Comparison of ENCODE assay signal across 12 cellular contexts in genomic region chr6:33423777-33424176, GRCh38. TPM values are rescaled to one million over a fixed set of nuclear protein-coding genes. Genes with fewer than 3 reads are reported as not detected.
DNase-seq lines count a peak whose midpoint lies in the region; ATAC-seq, FAIRE-seq and TF ChIP-seq lines count a peak whose summit lies in the region.
"Had no signal": no experiment of that assay in that cellular context is flagged by ENCODE, and none has a peak within 500 bp of the region (broad histone marks: within the 10 kb centered on the region; RNA-seq: fewer than 3 reads in every experiment).

No MANE protein-coding gene starts in this region.

- CTCF ChIA-PET in K562 (lab: Yijun Ruan, JAX; ENCODE audit: low intra/inter-chr PET ratio) = no interaction called here

- H4K20me1 ChIP-seq in GM23338 (replicated peaks; ENCODE audit: insufficient read depth) (no peaks in the 10 kb centered on the region; the same call in 1 of the 2 replicates), K562 (replicated peaks; ENCODE audit: control insufficient read depth, insufficient read depth, low read length) (no peaks in the 10 kb centered on the region), neural progenitor cell (ENCODE audit: low read depth) (peaks cover 23% of the 10 kb centered on the region)

- in situ Hi-C loops in K562 (cut with MboI) = no loop called here

- H3K27ac Mint-ChIP-seq in CD14-positive monocyte = no peak overlapping the region
- 0 out of 2 replicates have a peak overlapping the region, but pooled peaks have one; percentile 81 for H3K27ac Mint-ChIP-seq in GM23338
- H3K27ac Mint-ChIP-seq in neural progenitor cell = peak overlapping the region; percentile 17

- no peaks in the 10 kb centered on the region for H3K36me3 ChIP-seq in GM23338 (ENCODE audit: insufficient read depth)
- no peaks in the 10 kb centered on the region for H3K36me3 ChIP-seq in K562 (ENCODE audit: control insufficient read depth, insufficient read depth, low read length)
- H3K36me3 ChIP-seq in neural progenitor cell = no peaks in the 10 kb centered on the region
- H3K36me3 ChIP-seq: SJSA1 had no signal

- DNase-seq in CD14-positive monocyte (ENCODE audit: low spot score) = peak; percentile 24
- no peak for DNase-seq in GM23338 (ENCODE audit: low spot score)
- DNase-seq in K562 (ENCODE audit: extremely low read depth in 1 of 4, low spot score in 3 of 4) = no peak
- DNase-seq in neural progenitor cell (ENCODE audit: low spot score) = no peak
- DNase-seq in MV-4-11 (lab: John Stamatoyannopoulos, UW) = no peak
- DNase-seq in superior temporal gyrus (ENCODE audit: extremely low spot score) = no peak
- no peak for DNase-seq in SW480 (ENCODE audit: low spot score)
- DNase-seq: posterior cingulate gyrus; stimulated activated CD8-positive, alpha-beta memory T cell treated with anti-CD3 and anti-CD28 coated beads, Interleukin-4, amount 100 ng/mL, for 48 hours had no signal

- no peak overlapping the region for H3K4me3 Mint-ChIP-seq in CD14-positive monocyte
- peak overlapping the region; percentile 90 for H3K4me3 Mint-ChIP-seq in GM23338
- peak overlapping the region; percentile 92 for H3K4me3 Mint-ChIP-seq in neural progenitor cell

- TF ChIP-seq EP300 in K562 (IDR thresholded peaks at IDR 0.05; ENCODE audit: low read length) = no peak

- H3K9me1 ChIP-seq in K562 (ENCODE audit: control insufficient read depth, insufficient read depth, low read length) = no peaks in the 10 kb centered on the region

- peaks cover 16% of the 10 kb centered on the region for H3F3A ChIP-seq in GM23338 (replicated peaks; ENCODE audit: low read depth)
- peaks cover 45% of the 10 kb centered on the region for H3F3A ChIP-seq in neural progenitor cell (ENCODE audit: low read depth)

- H3K27me3 Mint-ChIP-seq in CD14-positive monocyte (ENCODE audit: low read depth in 3 of 3) (peaks cover 9 to 46% (median 25%) of the 10 kb centered on the region in 3 donors), GM23338 (ENCODE audit: insufficient read depth, low read depth, poor library complexity) (peaks cover 23% of the 10 kb centered on the region), neural progenitor cell (ENCODE audit: insufficient read depth, low read depth) (peaks cover 5% of the 10 kb centered on the region)

- 89% methylated on average over 2 of the region's 2 CpGs for WGBS in K562 (ENCODE audit: insufficient coverage, low coverage, missing lambda C conversion rate)

- POLR2A ChIA-PET in K562 (lab: Yijun Ruan, JAX) = interaction anchor here (0.6 to 1.2 kb wide), 2 partner anchors 17 to 49 kb away, joined by 3 read pairs; no protein-coding TSS in a partner anchor

- ATAC-seq in GM23338 (no peak), K562 (no peak), HG03457 (IDR thresholded peaks at IDR 0.05; ENCODE audit: unreplicated experiment) (no peak)

- peak overlapping the region in 1 of 2 experiments; percentile 1; a peak in 1 of 4 replicates for H3K9ac ChIP-seq in K562 (ENCODE audit: insufficient read depth in 1 of 2, low read depth in 2 of 2, low read length in 2 of 2)
- no peak overlapping the region for H3K9ac ChIP-seq in neural progenitor cell

- H3K4me3 ChIP-seq in GM23338 = no peak overlapping the region
- no peak overlapping the region for H3K4me3 ChIP-seq in K562
- H3K4me3 ChIP-seq in neural progenitor cell = no peak overlapping the region
- H3K4me3 ChIP-seq: lung, SJSA1 had no signal

- no peak for TF ChIP-seq POLR2A in K562 (conservative IDR thresholded peaks at IDR 0.05)

- H3K79me2 ChIP-seq in GM23338 (replicated peaks; ENCODE audit: insufficient read depth) (peaks cover 44% of the 10 kb centered on the region), K562 (ENCODE audit: control insufficient read depth, insufficient read depth, low read length) (peaks cover 27% of the 10 kb centered on the region), neural progenitor cell (ENCODE audit: low read depth) (peaks cover 78% of the 10 kb centered on the region)

- BruUV-seq in K562 (replicated peaks; lab: Mats Ljungman, UMichigan) = no TSS peak

- H3K9me3 ChIP-seq in K562 (replicated peaks; ENCODE audit: control insufficient read depth, insufficient read depth, low read depth, low read length) (no peaks in the 10 kb centered on the region), neural progenitor cell (ENCODE audit: low read depth) (no peaks in the 10 kb centered on the region)
- H3K9me3 ChIP-seq: SJSA1 had no signal

- H2AFZ ChIP-seq in GM23338 (no peak overlapping the region), K562 (ENCODE audit: low read depth, low read length) (no peak overlapping the region), neural progenitor cell (replicated peaks) (no peak overlapping the region)

- H3K36me3 Mint-ChIP-seq in CD14-positive monocyte (peaks cover 2 to 8% of the 10 kb centered on the region in 2 donors), GM23338 (ENCODE audit: low read depth) (peaks cover 27% of the 10 kb centered on the region), neural progenitor cell (peaks cover 14% of the 10 kb centered on the region)

- H3K27ac ChIP-seq in GM23338 (ENCODE audit: low read depth) = no peak overlapping the region
- H3K27ac ChIP-seq in K562 (ENCODE audit: extremely low read depth, low read depth, low read length) = no peak overlapping the region
- H3K27ac ChIP-seq in neural progenitor cell = no peak overlapping the region
- H3K27ac ChIP-seq: SJSA1 had no signal

- H3K27me3 ChIP-seq in GM23338 (ENCODE audit: insufficient read depth) (no peaks in the 10 kb centered on the region), K562 (ENCODE audit: control insufficient read depth in 2 of 2, insufficient read depth in 2 of 2, low read length in 2 of 2) (no peaks in the 10 kb centered on the region), neural progenitor cell (no peaks in the 10 kb centered on the region)
- H3K27me3 ChIP-seq: SJSA1 had no signal

- no peaks in the 10 kb centered on the region for H3K9me2 ChIP-seq in GM23338 (ENCODE audit: insufficient read depth)

- H3K4me2 ChIP-seq in GM23338 (no peak overlapping the region), K562 (ENCODE audit: insufficient read depth, low read length) (0 out of 2 replicates have a peak overlapping the region, but pooled peaks have one; percentile 96), neural progenitor cell (no peak overlapping the region)

- H3K9me3 Mint-ChIP-seq in CD14-positive monocyte = peaks cover 0 to 7% (median 0%) of the 10 kb centered on the region in 7 donors
- H3K9me3 Mint-ChIP-seq in GM23338 = no peaks in the 10 kb centered on the region
- no peaks in the 10 kb centered on the region for H3K9me3 Mint-ChIP-seq in neural progenitor cell

- intact Hi-C loops in CD14-positive monocyte (cut with micrococcal nuclease) (no loop called here), K562 (cut with micrococcal nuclease) (loop anchor here (10.0 kb wide), 2 partner anchors 49 to 299 kb away; no protein-coding TSS in a partner anchor)

- no peak for TF ChIP-seq RAD21 in K562 (CRISPR knock-in tag; conservative IDR thresholded peaks at IDR 0.05 in 1 of 2, IDR thresholded peaks at IDR 0.05 in 1 of 2)

- H3K4me1 Mint-ChIP-seq in CD14-positive monocyte (peaks cover 49% of the 10 kb centered on the region), GM23338 (peaks cover 71% of the 10 kb centered on the region), neural progenitor cell (peaks cover 72% of the 10 kb centered on the region)

- TF ChIP-seq CTCF in CD14-positive monocyte (IDR thresholded peaks at IDR 0.05) (no peak), GM23338 (conservative IDR thresholded peaks at IDR 0.05; ENCODE audit: low read depth in 2 of 2) (no peak), K562 (IDR thresholded peaks at IDR 0.05 in 2 of 3, conservative IDR thresholded peaks at IDR 0.05 in 1 of 3; ENCODE audit: insufficient read depth in 2 of 3, low read depth in 1 of 3, low read length in 3 of 3) (no peak), neural progenitor cell (IDR thresholded peaks at IDR 0.05) (no peak)

- H3K4me1 ChIP-seq in GM23338 (ENCODE audit: insufficient read depth) = peaks cover 34% of the 10 kb centered on the region
- H3K4me1 ChIP-seq in K562 (replicated peaks in 1 of 2; ENCODE audit: control insufficient read depth in 2 of 2, insufficient read depth in 2 of 2, low read length in 2 of 2) = peaks cover 45 to 46% of the 10 kb centered on the region in 2 experiments
- peaks cover 40% of the 10 kb centered on the region for H3K4me1 ChIP-seq in neural progenitor cell

- FAIRE-seq in K562 (lab: Jason Lieb, UNC) = no peak

RNA-seq across cellular contexts. Expression of gene SYNGAP1, which starts 3.9 kb away (rescaled TPM):
- polyA plus RNA-seq in CD14-positive monocyte (not detected), GM23338 (2016; fragmentation: Nextera tagmentation; extraction: Ambion mirVana) (12.9 and 13.9 TPM in 2 replicates), K562 (2011; rRNA removed) (4.4 and 8.2 TPM in 2 replicates), K562 (2014; fragmentation: Illumina TruSeq; extraction: Trizol) (13.9 and 14.2 TPM in 2 replicates), K562 (2014; fragmentation: Nextera tagmentation; extraction: Ambion mirVana) (under 1 TPM; 0.01 to 0.06 TPM), K562 (2014; rRNA removed) (14.2 and 14.6 TPM in 2 replicates)
- total RNA-seq in GM23338 (2014; rRNA removed; shearing (Covaris generic)) = 36.9 and 45.0 TPM in 2 replicates
- total RNA-seq in K562 (2011; cell fraction: chromatin; rRNA removed; ENCODE audit: low replicate concordance) = 66.9 and 126 TPM in 2 replicates
- total RNA-seq in K562 (2011; cell fraction: nucleolus; rRNA removed) = 33.0 and 37.9 TPM in 2 replicates
- 43.4 and 59.2 TPM in 2 replicates for total RNA-seq in K562 (2011; cell fraction: nucleoplasm; rRNA removed)
- total RNA-seq in K562 (2014; rRNA removed) (2.5 and 2.9 TPM in 2 replicates), K562 (2014; rRNA removed; fragmentation: Illumina TruSeq; extraction: Trizol) (1.9 and 2.6 TPM in 2 replicates), K562 (2015; rRNA removed; fragmentation: Illumina TruSeq; extraction: Trizol) (3.2 and 3.8 TPM in 2 replicates), K562 (2021) (15.2 and 22.8 TPM in 2 replicates), neural progenitor cell (ENCODE audit: low replicate concordance) (14.1 and 29.7 TPM in 2 replicates)
- polyA plus RNA-seq in K562 (2011; cell fraction: cytosol; rRNA removed) = 2.7 and 2.8 TPM in 2 replicates
- 51.0 and 114 TPM in 2 replicates for polyA plus RNA-seq in K562 (2011; cell fraction: nucleus; rRNA removed)
- 15.7 and 22.6 TPM in 2 replicates for polyA plus RNA-seq in K562 (2012)
- polyA minus RNA-seq in K562 (2011; rRNA and poly(A)+ RNA removed) = 4.1 and 4.2 TPM in 2 replicates
- 3.9 and 4.4 TPM in 2 replicates for polyA minus RNA-seq in K562 (2011; cell fraction: cytosol; rRNA and poly(A)+ RNA removed)
- 10.8 and 12.3 TPM in 2 replicates for polyA minus RNA-seq in K562 (2011; cell fraction: nucleus; rRNA and poly(A)+ RNA removed)

RNA-seq across cellular contexts. Expression of gene CUTA, which starts 5.9 kb away (rescaled TPM):
- polyA plus RNA-seq in CD14-positive monocyte (100 to 1,000 TPM; 153 to 160 TPM), GM23338 (2016; fragmentation: Nextera tagmentation; extraction: Ambion mirVana) (421 and 426 TPM in 2 replicates), K562 (2011; rRNA removed) (166 and 178 TPM in 2 replicates), K562 (2014; fragmentation: Illumina TruSeq; extraction: Trizol) (264 and 434 TPM in 2 replicates), K562 (2014; fragmentation: Nextera tagmentation; extraction: Ambion mirVana) (100 to 1,000 TPM; 653 to 682 TPM), K562 (2014; rRNA removed) (296 and 360 TPM in 2 replicates)
- total RNA-seq in GM23338 (2014; rRNA removed; shearing (Covaris generic)) = 193 and 207 TPM in 2 replicates
- 90.7 and 171 TPM in 2 replicates for total RNA-seq in K562 (2011; cell fraction: chromatin; rRNA removed; ENCODE audit: low replicate concordance)
- 247 and 251 TPM in 2 replicates for total RNA-seq in K562 (2011; cell fraction: nucleolus; rRNA removed)
- 190 and 192 TPM in 2 replicates for total RNA-seq in K562 (2011; cell fraction: nucleoplasm; rRNA removed)
- total RNA-seq in K562 (2014; rRNA removed) (310 and 413 TPM in 2 replicates), K562 (2014; rRNA removed; fragmentation: Illumina TruSeq; extraction: Trizol) (192 and 203 TPM in 2 replicates), K562 (2015; rRNA removed; fragmentation: Illumina TruSeq; extraction: Trizol) (316 and 317 TPM in 2 replicates), K562 (2021) (369 and 372 TPM in 2 replicates), neural progenitor cell (ENCODE audit: low replicate concordance) (118 and 186 TPM in 2 replicates)
- 269 and 458 TPM in 2 replicates for polyA plus RNA-seq in K562 (2011; cell fraction: cytosol; rRNA removed)
- 356 and 369 TPM in 2 replicates for polyA plus RNA-seq in K562 (2011; cell fraction: nucleus; rRNA removed)
- polyA plus RNA-seq in K562 (2012) = 506 and 529 TPM in 2 replicates
- 142 and 158 TPM in 2 replicates for polyA minus RNA-seq in K562 (2011; rRNA and poly(A)+ RNA removed)
- 90.0 and 120 TPM in 2 replicates for polyA minus RNA-seq in K562 (2011; cell fraction: cytosol; rRNA and poly(A)+ RNA removed)
- 56.4 and 86.2 TPM in 2 replicates for polyA minus RNA-seq in K562 (2011; cell fraction: nucleus; rRNA and poly(A)+ RNA removed)

RNA-seq across cellular contexts. Expression of gene PHF1, which starts 13.0 kb away (rescaled TPM):
- 1 to 10 TPM; 3.0 to 3.5 TPM for polyA plus RNA-seq in CD14-positive monocyte
- total RNA-seq in GM23338 (2014; rRNA removed; shearing (Covaris generic)) = 33.2 and 46.7 TPM in 2 replicates
- polyA plus RNA-seq in GM23338 (2016; fragmentation: Nextera tagmentation; extraction: Ambion mirVana) = 29.4 and 31.4 TPM in 2 replicates
- 151 and 284 TPM in 2 replicates for total RNA-seq in K562 (2011; cell fraction: chromatin; rRNA removed; ENCODE audit: low replicate concordance)
- total RNA-seq in K562 (2011; cell fraction: nucleolus; rRNA removed) = 158 and 171 TPM in 2 replicates
- total RNA-seq in K562 (2011; cell fraction: nucleoplasm; rRNA removed) = 141 and 150 TPM in 2 replicates
- total RNA-seq in K562 (2014; rRNA removed) = 27.3 and 29.7 TPM in 2 replicates
- total RNA-seq in K562 (2014; rRNA removed; fragmentation: Illumina TruSeq; extraction: Trizol) = 16.2 and 20.8 TPM in 2 replicates
- total RNA-seq in K562 (2015; rRNA removed; fragmentation: Illumina TruSeq; extraction: Trizol) = 29.6 and 33.7 TPM in 2 replicates
- total RNA-seq in K562 (2021) = 42.1 and 43.2 TPM in 2 replicates
- 45.9 and 59.4 TPM in 2 replicates for polyA plus RNA-seq in K562 (2011; rRNA removed)
- polyA plus RNA-seq in K562 (2011; cell fraction: cytosol; rRNA removed) = 56.9 and 69.4 TPM in 2 replicates
- polyA plus RNA-seq in K562 (2011; cell fraction: nucleus; rRNA removed) = 359 and 410 TPM in 2 replicates
- polyA plus RNA-seq in K562 (2012) = 42.7 and 85.4 TPM in 2 replicates
- polyA plus RNA-seq in K562 (2014; fragmentation: Illumina TruSeq; extraction: Trizol) = 45.5 and 48.8 TPM in 2 replicates
- polyA plus RNA-seq in K562 (2014; fragmentation: Nextera tagmentation; extraction: Ambion mirVana) = 1 to 10 TPM; 3.7 to 4.0 TPM
- polyA plus RNA-seq in K562 (2014; rRNA removed) = 60.8 and 64.2 TPM in 2 replicates
- 21.9 and 26.4 TPM in 2 replicates for polyA minus RNA-seq in K562 (2011; rRNA and poly(A)+ RNA removed)
- polyA minus RNA-seq in K562 (2011; cell fraction: cytosol; rRNA and poly(A)+ RNA removed) = 12.4 and 15.0 TPM in 2 replicates
- 40.8 and 50.0 TPM in 2 replicates for polyA minus RNA-seq in K562 (2011; cell fraction: nucleus; rRNA and poly(A)+ RNA removed)
- total RNA-seq in neural progenitor cell (ENCODE audit: low replicate concordance) = 25.6 and 55.8 TPM in 2 replicates

RNA-seq across cellular contexts. Expression of gene ZBTB9, which starts 30.6 kb away (rescaled TPM):
- polyA plus RNA-seq in CD14-positive monocyte (1 to 10 TPM in 1 of 2 donors, under 1 TPM in 1; 0.42 to 2.0 TPM), GM23338 (2016; fragmentation: Nextera tagmentation; extraction: Ambion mirVana) (13.5 and 13.6 TPM in 2 replicates), K562 (2011; rRNA removed) (10.5 and 11.1 TPM in 2 replicates), K562 (2014; fragmentation: Illumina TruSeq; extraction: Trizol) (16.3 and 19.5 TPM in 2 replicates), K562 (2014; fragmentation: Nextera tagmentation; extraction: Ambion mirVana) (1 to 10 TPM; 1.9 to 2.5 TPM), K562 (2014; rRNA removed) (6.9 and 11.9 TPM in 2 replicates)
- 17.9 and 25.2 TPM in 2 replicates for total RNA-seq in GM23338 (2014; rRNA removed; shearing (Covaris generic))
- 14.2 and 31.6 TPM in 2 replicates for total RNA-seq in K562 (2011; cell fraction: chromatin; rRNA removed; ENCODE audit: low replicate concordance)
- 23.9 and 26.3 TPM in 2 replicates for total RNA-seq in K562 (2011; cell fraction: nucleolus; rRNA removed)
- total RNA-seq in K562 (2011; cell fraction: nucleoplasm; rRNA removed) = 14.0 and 19.2 TPM in 2 replicates
- total RNA-seq in K562 (2014; rRNA removed) (10.4 and 15.0 TPM in 2 replicates), K562 (2014; rRNA removed; fragmentation: Illumina TruSeq; extraction: Trizol) (10.3 and 10.4 TPM in 2 replicates), K562 (2015; rRNA removed; fragmentation: Illumina TruSeq; extraction: Trizol) (12.7 and 13.1 TPM in 2 replicates), K562 (2021) (15.9 and 17.3 TPM in 2 replicates), neural progenitor cell (ENCODE audit: low replicate concordance) (10.2 and 12.7 TPM in 2 replicates)
- polyA plus RNA-seq in K562 (2011; cell fraction: cytosol; rRNA removed) = 7.8 and 10.3 TPM in 2 replicates
- polyA plus RNA-seq in K562 (2011; cell fraction: nucleus; rRNA removed) = 13.6 and 18.1 TPM in 2 replicates
- 12.2 and 14.5 TPM in 2 replicates for polyA plus RNA-seq in K562 (2012)
- 11.3 and 13.1 TPM in 2 replicates for polyA minus RNA-seq in K562 (2011; rRNA and poly(A)+ RNA removed)
- polyA minus RNA-seq in K562 (2011; cell fraction: cytosol; rRNA and poly(A)+ RNA removed) = 11.1 and 15.7 TPM in 2 replicates
- polyA minus RNA-seq in K562 (2011; cell fraction: nucleus; rRNA and poly(A)+ RNA removed) = 6.6 and 10.3 TPM in 2 replicates

RNA-seq across cellular contexts. Expression of gene KIFC1, which starts 32.2 kb away (rescaled TPM):
- polyA plus RNA-seq in CD14-positive monocyte (under 1 TPM; 0.14 to 0.68 TPM), GM23338 (2016; fragmentation: Nextera tagmentation; extraction: Ambion mirVana) (10.1 and 10.3 TPM in 2 replicates), K562 (2011; rRNA removed) (95.2 and 103 TPM in 2 replicates), K562 (2014; fragmentation: Illumina TruSeq; extraction: Trizol) (76.9 and 82.7 TPM in 2 replicates), K562 (2014; fragmentation: Nextera tagmentation; extraction: Ambion mirVana) (1 to 10 TPM; 1.3 to 2.2 TPM), K562 (2014; rRNA removed) (84.1 and 88.6 TPM in 2 replicates)
- 61.7 and 64.4 TPM in 2 replicates for total RNA-seq in GM23338 (2014; rRNA removed; shearing (Covaris generic))
- 117 and 182 TPM in 2 replicates for total RNA-seq in K562 (2011; cell fraction: chromatin; rRNA removed; ENCODE audit: low replicate concordance)
- 141 and 154 TPM in 2 replicates for total RNA-seq in K562 (2011; cell fraction: nucleolus; rRNA removed)
- total RNA-seq in K562 (2011; cell fraction: nucleoplasm; rRNA removed) = 113 and 129 TPM in 2 replicates
- total RNA-seq in K562 (2014; rRNA removed) (50.2 and 62.5 TPM in 2 replicates), K562 (2014; rRNA removed; fragmentation: Illumina TruSeq; extraction: Trizol) (38.6 and 42.3 TPM in 2 replicates), K562 (2015; rRNA removed; fragmentation: Illumina TruSeq; extraction: Trizol) (77.9 and 80.1 TPM in 2 replicates), K562 (2021) (79.2 and 85.6 TPM in 2 replicates), neural progenitor cell (ENCODE audit: low replicate concordance) (93.9 and 179 TPM in 2 replicates)
- polyA plus RNA-seq in K562 (2011; cell fraction: cytosol; rRNA removed) = 82.9 and 95.7 TPM in 2 replicates
- polyA plus RNA-seq in K562 (2011; cell fraction: nucleus; rRNA removed) = 255 and 308 TPM in 2 replicates
- 70.1 and 78.9 TPM in 2 replicates for polyA plus RNA-seq in K562 (2012)
- polyA minus RNA-seq in K562 (2011; rRNA and poly(A)+ RNA removed) = 91.4 and 99.3 TPM in 2 replicates
- polyA minus RNA-seq in K562 (2011; cell fraction: cytosol; rRNA and poly(A)+ RNA removed) = 43.1 and 48.8 TPM in 2 replicates
- polyA minus RNA-seq in K562 (2011; cell fraction: nucleus; rRNA and poly(A)+ RNA removed) = 113 and 139 TPM in 2 replicates

Comparison
In these comparisons a context has a peak if more than half of its experiments do, and no peak if none do; other contexts are left out.
1. H3K27ac Mint-ChIP-seq: peak in GM23338 (single experiment) and neural progenitor cell (single experiment); none in CD14-positive monocyte (0 of 7).
2. H3K4me3 Mint-ChIP-seq: peak in GM23338 (single experiment) and neural progenitor cell (single experiment); none in CD14-positive monocyte (0 of 2).